ENCODE assay signal across 1 cellular context in genomic region chr5:10761842-10762165, GRCh38.
A peak's percentile ranks its signal among the peaks of the same experiment; 100 is the strongest.
TF ChIP-seq lines count a peak whose summit lies in the region.

No MANE protein-coding gene starts in this region.

TF ChIP-seq in K562, 482 proteins besides CTCF, POLR2A, EP300 and RAD21 (continued from another document and continues in another):
- TF ChIP-seq BRF2 (IDR thresholded peaks at IDR 0.05; ENCODE audit: borderline replicate concordance, insufficient read depth, insufficient read length) (no peak), ZNF589 (CRISPR knock-in tag; IDR thresholded peaks at IDR 0.05; ENCODE audit: low read depth) (peak; percentile 70), MEIS2 (IDR thresholded peaks at IDR 0.05; ENCODE audit: partially characterized antibody) (peak; percentile 3), ARID1B (IDR thresholded peaks at IDR 0.05) (peak; percentile 57; the same call in 1 of the 2 replicates), ZNF584 (CRISPR knock-in tag; IDR thresholded peaks at IDR 0.05; ENCODE audit: low read depth) (peak; percentile 86), ELF4 (CRISPR knock-in tag; IDR thresholded peaks at IDR 0.05) (no peak), BACH1 (tag; IDR thresholded peaks at IDR 0.05) (peak; percentile 85; the same call in 1 of the 2 replicates), TCFL5 (CRISPR knock-in tag; conservative IDR thresholded peaks at IDR 0.05) (no peak), TGIF2 (CRISPR knock-in tag; IDR thresholded peaks at IDR 0.05) (no peak), JUND (IDR thresholded peaks at IDR 0.05; ENCODE audit: borderline replicate concordance, low read depth, low read length) (no peak), JUND (tag; IDR thresholded peaks at IDR 0.05; ENCODE audit: borderline replicate concordance, low read depth, low read length) (peak; percentile 10; the same call in 2 of the 3 replicates), NFIX (CRISPR knock-in tag; IDR thresholded peaks at IDR 0.05; ENCODE audit: low read depth) (no peak), ZNF324 (CRISPR knock-in tag; IDR thresholded peaks at IDR 0.05) (no peak), MYNN (IDR thresholded peaks at IDR 0.05) (no peak), MYNN (CRISPR knock-in tag; IDR thresholded peaks at IDR 0.05) (no peak), SLC30A9 (CRISPR knock-in tag; IDR thresholded peaks at IDR 0.05) (no peak), ZFPM2 (CRISPR knock-in tag; IDR thresholded peaks at IDR 0.05) (no peak), ZKSCAN8 (CRISPR knock-in tag; IDR thresholded peaks at IDR 0.05) (0 out of 2 replicates have a peak, but pooled peaks have one; percentile 44), ZEB2 (IDR thresholded peaks at IDR 0.05) (peak; percentile 43; the same call in 1 of the 2 replicates), HDAC8 (tag; IDR thresholded peaks at IDR 0.05) (no peak), ZNF197 (CRISPR knock-in tag; IDR thresholded peaks at IDR 0.05; ENCODE audit: low read depth) (0 out of 2 replicates have a peak, but pooled peaks have one; percentile 70), EP400 (IDR thresholded peaks at IDR 0.05) (peak; percentile 40; the same call in 1 of the 2 replicates), ZBTB1 (CRISPR knock-in tag; IDR thresholded peaks at IDR 0.05; ENCODE audit: borderline replicate concordance, low read depth) (no peak), DEAF1 (CRISPR knock-in tag; IDR thresholded peaks at IDR 0.05) (0 out of 2 replicates have a peak, but pooled peaks have one; percentile 11), ZNF398 (CRISPR knock-in tag; IDR thresholded peaks at IDR 0.05) (no peak), ZNF354B (CRISPR knock-in tag; IDR thresholded peaks at IDR 0.05) (no peak), IRF1 (CRISPR knock-in tag; IDR thresholded peaks at IDR 0.05; ENCODE audit: borderline replicate concordance) (no peak), BRF1 (IDR thresholded peaks at IDR 0.05; ENCODE audit: borderline replicate concordance, extremely low read depth, insufficient read length) (no peak), TEAD4 (IDR thresholded peaks at IDR 0.05; ENCODE audit: low read length) (0 out of 2 replicates have a peak, but pooled peaks have one; percentile 17), TEAD4 (CRISPR knock-in tag; IDR thresholded peaks at IDR 0.05; ENCODE audit: borderline replicate concordance) (no peak), ILF3 (IDR thresholded peaks at IDR 0.05; ENCODE audit: borderline replicate concordance) (no peak), ZBTB40 (IDR thresholded peaks at IDR 0.05) (0 out of 2 replicates have a peak, but pooled peaks have one; percentile 51), ZBTB40 (CRISPR knock-in tag; IDR thresholded peaks at IDR 0.05) (no peak), DDX20 (tag; IDR thresholded peaks at IDR 0.05; ENCODE audit: low read depth) (no peak; the same call in 1 of the 2 replicates), POLR2H (tag; IDR thresholded peaks at IDR 0.05; ENCODE audit: low read depth) (peak; percentile 71; the same call in 1 of the 2 replicates), SMAD4 (CRISPR knock-in tag; conservative IDR thresholded peaks at IDR 0.05) (peak; percentile 60; the same call in 1 of the 2 replicates), TFAM (CRISPR knock-in tag; conservative IDR thresholded peaks at IDR 0.05) (no peak), NCOA1 (IDR thresholded peaks at IDR 0.05; ENCODE audit: low read depth) (no peak), CREM (IDR thresholded peaks at IDR 0.05; ENCODE audit: low read depth) (no peak), ELF2 (CRISPR knock-in tag; IDR thresholded peaks at IDR 0.05) (0 out of 2 replicates have a peak, but pooled peaks have one; percentile 6), CREB3 (tag; conservative IDR thresholded peaks at IDR 0.05; ENCODE audit: low read depth) (no peak; the same call in 1 of the 2 replicates), ZNF444 (CRISPR knock-in tag; IDR thresholded peaks at IDR 0.05) (no peak), IFI16 (CRISPR knock-in tag; IDR thresholded peaks at IDR 0.05) (no peak), PHTF2 (CRISPR knock-in tag; IDR thresholded peaks at IDR 0.05) (no peak), ZBTB26 (CRISPR knock-in tag; IDR thresholded peaks at IDR 0.05) (no peak), CEBPZ (IDR thresholded peaks at IDR 0.05; ENCODE audit: borderline replicate concordance, low read depth, low read length) (no peak)
